Comparison of ENCODE assay signal across 1 cellular context in genomic region chr9:120538339-120538738, GRCh38.
TF ChIP-seq lines count a peak whose summit lies in the region.

No MANE protein-coding gene starts in this region.

TF ChIP-seq in HepG2, 621 proteins besides CTCF, POLR2A, EP300 and RAD21 (continued from another document and continues in another):
- peak; percentile 100 for TF ChIP-seq ZNF784 (CRISPR knock-in tag; IDR thresholded peaks at IDR 0.05; ENCODE audit: borderline replicate concordance)
- no peak for TF ChIP-seq HMG20B (CRISPR knock-in tag; conservative IDR thresholded peaks at IDR 0.05)
- TF ChIP-seq HOXD1 (CRISPR knock-in tag; IDR thresholded peaks at IDR 0.05): 0 out of 2 replicates have a peak, but pooled peaks have one; percentile 28
- no peak for TF ChIP-seq POLR2AphosphoS2 (IDR thresholded peaks at IDR 0.05; ENCODE audit: low read depth, low read length)
- TF ChIP-seq NFIC (IDR thresholded peaks at IDR 0.05; ENCODE audit: low read length): peak; percentile 72; the same call in 1 of the 2 replicates
- TF ChIP-seq ZSCAN5A (CRISPR knock-in tag; IDR thresholded peaks at IDR 0.05; ENCODE audit: borderline replicate concordance): no peak
- TF ChIP-seq ATF3 (CRISPR knock-in tag; IDR thresholded peaks at IDR 0.05): no peak
- TF ChIP-seq ZBTB42 (CRISPR knock-in tag; IDR thresholded peaks at IDR 0.05): no peak
- peak; percentile 66 for TF ChIP-seq RARA (CRISPR knock-in tag; IDR thresholded peaks at IDR 0.05)
- no peak for TF ChIP-seq ZNF616 (CRISPR knock-in tag; IDR thresholded peaks at IDR 0.05; ENCODE audit: low read depth)
- TF ChIP-seq ZNF598 (CRISPR knock-in tag; IDR thresholded peaks at IDR 0.05; ENCODE audit: borderline replicate concordance): no peak
- no peak for TF ChIP-seq MXD4 (CRISPR knock-in tag; IDR thresholded peaks at IDR 0.05)
- TF ChIP-seq EZH2 (conservative IDR thresholded peaks at IDR 0.05; ENCODE audit: low read depth, low read length): no peak
- TF ChIP-seq ZNF781 (CRISPR knock-in tag; IDR thresholded peaks at IDR 0.05; ENCODE audit: borderline replicate concordance, not compliant biosample characterization): no peak
- TF ChIP-seq ZNF44 (CRISPR knock-in tag; IDR thresholded peaks at IDR 0.05): no peak
- no peak for TF ChIP-seq ZNF512B (CRISPR knock-in tag; IDR thresholded peaks at IDR 0.05; ENCODE audit: borderline replicate concordance)
- no peak for TF ChIP-seq ZBTB10 (CRISPR knock-in tag; IDR thresholded peaks at IDR 0.05; ENCODE audit: borderline replicate concordance)
- no peak for TF ChIP-seq MED8 (CRISPR knock-in tag; IDR thresholded peaks at IDR 0.05; ENCODE audit: insufficient replicate concordance)
- 0 out of 2 replicates have a peak, but pooled peaks have one; percentile 50 for TF ChIP-seq MEF2D (CRISPR knock-in tag; IDR thresholded peaks at IDR 0.05)
- TF ChIP-seq HBP1 (CRISPR knock-in tag; IDR thresholded peaks at IDR 0.05; ENCODE audit: low read depth): no peak
- no peak for TF ChIP-seq ZNF235 (CRISPR knock-in tag; IDR thresholded peaks at IDR 0.05; ENCODE audit: borderline replicate concordance)
- TF ChIP-seq ZBTB14 (CRISPR knock-in tag; IDR thresholded peaks at IDR 0.05): no peak
- peak; percentile 40; the same call in 1 of the 2 replicates for TF ChIP-seq ZNF574 (CRISPR knock-in tag; IDR thresholded peaks at IDR 0.05)
- TF ChIP-seq ZNF124 (CRISPR knock-in tag; IDR thresholded peaks at IDR 0.05): peak; percentile 85
- TF ChIP-seq ZNF607 (CRISPR knock-in tag; IDR thresholded peaks at IDR 0.05; ENCODE audit: borderline replicate concordance): no peak
- TF ChIP-seq ZFP82 (CRISPR knock-in tag; IDR thresholded peaks at IDR 0.05; ENCODE audit: borderline replicate concordance): no peak
- TF ChIP-seq SNAI1 (CRISPR knock-in tag; IDR thresholded peaks at IDR 0.05; ENCODE audit: borderline replicate concordance): no peak
- no peak for TF ChIP-seq ATF7 (IDR thresholded peaks at IDR 0.05)
- no peak for TF ChIP-seq ATF7 (CRISPR knock-in tag; IDR thresholded peaks at IDR 0.05)
- no peak for TF ChIP-seq ELF4 (CRISPR knock-in tag; IDR thresholded peaks at IDR 0.05; ENCODE audit: borderline replicate concordance)
- TF ChIP-seq RELA (CRISPR knock-in tag; IDR thresholded peaks at IDR 0.05): no peak
- TF ChIP-seq MXD3 (CRISPR knock-in tag; IDR thresholded peaks at IDR 0.05): peak; percentile 55; the same call in 1 of the 2 replicates
- TF ChIP-seq PAXIP1 (CRISPR knock-in tag; conservative IDR thresholded peaks at IDR 0.05): peak; percentile 84
- no peak for TF ChIP-seq ONECUT2 (CRISPR knock-in tag; IDR thresholded peaks at IDR 0.05)
- no peak for TF ChIP-seq MAF1 (CRISPR knock-in tag; IDR thresholded peaks at IDR 0.05; ENCODE audit: borderline replicate concordance)
- TF ChIP-seq ZNF644 (CRISPR knock-in tag; IDR thresholded peaks at IDR 0.05; ENCODE audit: low read depth): peak; percentile 81
- TF ChIP-seq ZNF414 (CRISPR knock-in tag; IDR thresholded peaks at IDR 0.05): no peak
- TF ChIP-seq ZNF333 (CRISPR knock-in tag; IDR thresholded peaks at IDR 0.05; ENCODE audit: borderline replicate concordance): no peak
